1 cellular context compared by ENCODE assay signal in genomic region chr16:57427307-57427706, GRCh38.
TF ChIP-seq lines count a peak whose summit lies in the region.

No MANE protein-coding gene starts in this region.

TF ChIP-seq in WTC11, 78 proteins besides CTCF, POLR2A, EP300 and RAD21 (continued from another document):
- TF ChIP-seq, protein P1, sequence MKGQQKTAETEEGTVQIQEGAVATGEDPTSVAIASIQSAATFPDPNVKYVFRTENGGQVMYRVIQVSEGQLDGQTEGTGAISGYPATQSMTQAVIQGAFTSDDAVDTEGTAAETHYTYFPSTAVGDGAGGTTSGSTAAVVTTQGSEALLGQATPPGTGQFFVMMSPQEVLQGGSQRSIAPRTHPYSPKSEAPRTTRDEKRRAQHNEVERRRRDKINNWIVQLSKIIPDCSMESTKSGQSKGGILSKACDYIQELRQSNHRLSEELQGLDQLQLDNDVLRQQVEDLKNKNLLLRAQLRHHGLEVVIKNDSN (CRISPR knock-in tag; IDR thresholded peaks at IDR 0.05) = no peak
- no peak for TF ChIP-seq SP1 (CRISPR knock-in tag; conservative IDR thresholded peaks at IDR 0.05)
- TF ChIP-seq, protein P2, sequence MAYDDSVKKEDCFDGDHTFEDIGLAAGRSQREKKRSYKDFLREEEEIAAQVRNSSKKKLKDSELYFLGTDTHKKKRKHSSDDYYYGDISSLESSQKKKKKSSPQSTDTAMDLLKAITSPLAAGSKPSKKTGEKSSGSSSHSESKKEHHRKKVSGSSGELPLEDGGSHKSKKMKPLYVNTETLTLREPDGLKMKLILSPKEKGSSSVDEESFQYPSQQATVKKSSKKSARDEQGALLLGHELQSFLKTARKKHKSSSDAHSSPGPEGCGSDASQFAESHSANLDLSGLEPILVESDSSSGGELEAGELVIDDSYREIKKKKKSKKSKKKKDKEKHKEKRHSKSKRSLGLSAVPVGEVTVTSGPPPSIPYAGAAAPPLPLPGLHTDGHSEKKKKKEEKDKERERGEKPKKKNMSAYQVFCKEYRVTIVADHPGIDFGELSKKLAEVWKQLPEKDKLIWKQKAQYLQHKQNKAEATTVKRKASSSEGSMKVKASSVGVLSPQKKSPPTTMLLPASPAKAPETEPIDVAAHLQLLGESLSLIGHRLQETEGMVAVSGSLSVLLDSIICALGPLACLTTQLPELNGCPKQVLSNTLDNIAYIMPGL (CRISPR knock-in tag; IDR thresholded peaks at IDR 0.05) = no peak
- TF ChIP-seq ZNF512 (CRISPR knock-in tag; IDR thresholded peaks at IDR 0.05; ENCODE audit: borderline replicate concordance) = no peak
- TF ChIP-seq ATF1 (CRISPR knock-in tag; IDR thresholded peaks at IDR 0.05) = no peak
- no peak for TF ChIP-seq NR2C2 (CRISPR knock-in tag; IDR thresholded peaks at IDR 0.05)
